1 cellular context compared by ENCODE assay signal in the genomic region with DNA sequence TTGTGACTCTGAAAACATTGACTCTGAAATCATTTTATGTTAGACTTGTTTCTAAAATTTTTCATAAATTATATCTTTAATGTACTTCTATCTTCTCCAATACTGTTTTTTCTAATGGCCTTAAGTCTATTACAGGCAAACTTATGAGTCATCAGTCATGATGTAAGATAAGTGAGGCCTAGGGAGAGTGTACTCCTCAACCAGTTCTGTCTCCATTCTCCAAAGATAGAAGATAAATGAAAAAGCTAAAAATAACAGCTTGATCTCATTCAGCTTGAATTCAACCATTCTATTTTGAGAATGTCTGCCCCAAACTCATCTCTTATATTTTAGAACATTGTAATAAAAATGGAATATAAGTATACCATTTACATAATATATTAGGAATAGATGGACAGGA.
TF ChIP-seq lines count a peak whose summit lies in the region.

No MANE protein-coding gene starts in this region.

TF ChIP-seq in K562, 482 proteins besides CTCF, POLR2A, EP300 and RAD21 (continued from another document):
- TF ChIP-seq, protein P1, sequence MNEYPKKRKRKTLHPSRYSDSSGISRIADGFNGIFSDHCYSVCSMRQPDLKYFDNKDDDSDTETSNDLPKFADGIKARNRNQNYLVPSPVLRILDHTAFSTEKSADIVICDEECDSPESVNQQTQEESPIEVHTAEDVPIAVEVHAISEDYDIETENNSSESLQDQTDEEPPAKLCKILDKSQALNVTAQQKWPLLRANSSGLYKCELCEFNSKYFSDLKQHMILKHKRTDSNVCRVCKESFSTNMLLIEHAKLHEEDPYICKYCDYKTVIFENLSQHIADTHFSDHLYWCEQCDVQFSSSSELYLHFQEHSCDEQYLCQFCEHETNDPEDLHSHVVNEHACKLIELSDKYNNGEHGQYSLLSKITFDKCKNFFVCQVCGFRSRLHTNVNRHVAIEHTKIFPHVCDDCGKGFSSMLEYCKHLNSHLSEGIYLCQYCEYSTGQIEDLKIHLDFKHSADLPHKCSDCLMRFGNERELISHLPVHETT (CRISPR knock-in tag; conservative IDR thresholded peaks at IDR 0.05 in 1 of 2, IDR thresholded peaks at IDR 0.05 in 1 of 2), result no peak
- no peak for TF ChIP-seq L3MBTL2 (IDR thresholded peaks at IDR 0.05)
- no peak for TF ChIP-seq PHB (CRISPR knock-in tag; IDR thresholded peaks at IDR 0.05)
- no peak for TF ChIP-seq PHTF2 (CRISPR knock-in tag; IDR thresholded peaks at IDR 0.05)
- no peak for TF ChIP-seq YY1 (IDR thresholded peaks at IDR 0.05; ENCODE audit: borderline replicate concordance in 1 of 3, control insufficient read depth in 1 of 3, extremely low read depth in 1 of 3, insufficient read depth in 3 of 3, insufficient read length in 1 of 3, insufficient replicate concordance in 2 of 3, low read depth in 1 of 3, low read length in 2 of 3)
- no peak for TF ChIP-seq ZNF184 (CRISPR knock-in tag; IDR thresholded peaks at IDR 0.05)
- TF ChIP-seq GATAD2A (IDR thresholded peaks at IDR 0.05), result no peak
- no peak for TF ChIP-seq NFIC (IDR thresholded peaks at IDR 0.05)
- no peak for TF ChIP-seq ZNF696 (CRISPR knock-in tag; conservative IDR thresholded peaks at IDR 0.05)
- peak; percentile 95 for TF ChIP-seq JUN (IDR thresholded peaks at IDR 0.05; ENCODE audit: borderline replicate concordance, low read depth, low read length)
- TF ChIP-seq JUN (CRISPR knock-in tag; IDR thresholded peaks at IDR 0.05; ENCODE audit: borderline replicate concordance), result no peak
- TF ChIP-seq SMAD1 (IDR thresholded peaks at IDR 0.05; ENCODE audit: low read depth, low read length, partially characterized antibody), result no peak
- TF ChIP-seq, protein P2, sequence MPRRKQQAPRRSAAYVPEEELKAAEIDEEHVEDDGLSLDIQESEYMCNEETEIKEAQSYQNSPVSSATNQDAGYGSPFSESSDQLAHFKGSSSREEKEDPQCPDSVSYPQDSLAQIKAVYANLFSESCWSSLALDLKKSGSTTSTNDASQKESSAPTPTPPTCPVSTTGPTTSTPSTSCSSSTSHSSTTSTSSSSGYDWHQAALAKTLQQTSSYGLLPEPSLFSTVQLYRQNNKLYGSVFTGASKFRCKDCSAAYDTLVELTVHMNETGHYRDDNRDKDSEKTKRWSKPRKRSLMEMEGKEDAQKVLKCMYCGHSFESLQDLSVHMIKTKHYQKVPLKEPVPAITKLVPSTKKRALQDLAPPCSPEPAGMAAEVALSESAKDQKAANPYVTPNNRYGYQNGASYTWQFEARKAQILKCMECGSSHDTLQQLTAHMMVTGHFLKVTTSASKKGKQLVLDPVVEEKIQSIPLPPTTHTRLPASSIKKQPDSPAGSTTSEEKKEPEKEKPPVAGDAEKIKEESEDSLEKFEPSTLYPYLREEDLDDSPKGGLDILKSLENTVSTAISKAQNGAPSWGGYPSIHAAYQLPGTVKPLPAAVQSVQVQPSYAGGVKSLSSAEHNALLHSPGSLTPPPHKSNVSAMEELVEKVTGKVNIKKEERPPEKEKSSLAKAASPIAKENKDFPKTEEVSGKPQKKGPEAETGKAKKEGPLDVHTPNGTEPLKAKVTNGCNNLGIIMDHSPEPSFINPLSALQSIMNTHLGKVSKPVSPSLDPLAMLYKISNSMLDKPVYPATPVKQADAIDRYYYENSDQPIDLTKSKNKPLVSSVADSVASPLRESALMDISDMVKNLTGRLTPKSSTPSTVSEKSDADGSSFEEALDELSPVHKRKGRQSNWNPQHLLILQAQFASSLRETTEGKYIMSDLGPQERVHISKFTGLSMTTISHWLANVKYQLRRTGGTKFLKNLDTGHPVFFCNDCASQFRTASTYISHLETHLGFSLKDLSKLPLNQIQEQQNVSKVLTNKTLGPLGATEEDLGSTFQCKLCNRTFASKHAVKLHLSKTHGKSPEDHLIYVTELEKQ (CRISPR knock-in tag; IDR thresholded peaks at IDR 0.05), result no peak
